Comparison of ENCODE assay signal across 1 cellular context in genomic region chr16:66830422-66831404, GRCh38.
TF ChIP-seq lines count a peak whose summit lies in the region.

TSS of gene NAE1 (minus strand) at chr16:66830976. CDS start at chr16:66830899, 77 bp downstream.

TF ChIP-seq in HepG2, 621 proteins besides CTCF, POLR2A, EP300 and RAD21 (continued from another document and continues in another):
- no peak for TF ChIP-seq ZUFSP (CRISPR knock-in tag; IDR thresholded peaks at IDR 0.05; ENCODE audit: borderline replicate concordance)
- no peak for TF ChIP-seq ZNF577 (CRISPR knock-in tag; IDR thresholded peaks at IDR 0.05; ENCODE audit: borderline replicate concordance, low read depth)
- no peak; the same call in 1 of the 2 replicates for TF ChIP-seq RFX5 (IDR thresholded peaks at IDR 0.05; ENCODE audit: low read depth, low read length)
- TF ChIP-seq SIN3A (IDR thresholded peaks at IDR 0.05; ENCODE audit: borderline replicate concordance, low read depth, low read length) = peak; percentile 32; the same call in 1 of the 2 replicates
- peak; percentile 98 for TF ChIP-seq NR0B2 (CRISPR knock-in tag; IDR thresholded peaks at IDR 0.05)
- TF ChIP-seq ZBTB14 (CRISPR knock-in tag; IDR thresholded peaks at IDR 0.05) = peak; percentile 69
- peak; percentile 93; the same call in 1 of the 2 replicates for TF ChIP-seq IRF9 (CRISPR knock-in tag; IDR thresholded peaks at IDR 0.05; ENCODE audit: borderline replicate concordance)
- 0 out of 2 replicates have a peak, but pooled peaks have one; percentile 44 for TF ChIP-seq KDM4B (CRISPR knock-in tag; IDR thresholded peaks at IDR 0.05)
- no peak for TF ChIP-seq SNRNP70 (IDR thresholded peaks at IDR 0.05; ENCODE audit: low read depth, low read length)
- TF ChIP-seq POGZ (CRISPR knock-in tag; IDR thresholded peaks at IDR 0.05) = peak; percentile 66; the same call in 1 of the 2 replicates
- peak; percentile 72; the same call in 1 of the 2 replicates for TF ChIP-seq ZNF749 (CRISPR knock-in tag; IDR thresholded peaks at IDR 0.05; ENCODE audit: borderline replicate concordance)
- TF ChIP-seq REL (CRISPR knock-in tag; conservative IDR thresholded peaks at IDR 0.05) = no peak
- no peak for TF ChIP-seq ATRX (CRISPR knock-in tag; IDR thresholded peaks at IDR 0.05; ENCODE audit: borderline replicate concordance)
- TF ChIP-seq ZNF407 (CRISPR knock-in tag; IDR thresholded peaks at IDR 0.05; ENCODE audit: not compliant biosample characterization) = peak; percentile 99
- no peak for TF ChIP-seq HNRNPK (IDR thresholded peaks at IDR 0.05; ENCODE audit: low read depth, low read length, poor library complexity, severe bottlenecking)
- no peak for TF ChIP-seq FUBP1 (CRISPR knock-in tag; IDR thresholded peaks at IDR 0.05; ENCODE audit: borderline replicate concordance)
- TF ChIP-seq ZNF75D (CRISPR knock-in tag; IDR thresholded peaks at IDR 0.05; ENCODE audit: borderline replicate concordance) = no peak; the same call in 1 of the 2 replicates
- TF ChIP-seq AKNA (CRISPR knock-in tag; IDR thresholded peaks at IDR 0.05; ENCODE audit: borderline replicate concordance) = peak; percentile 95; the same call in 1 of the 2 replicates
- TF ChIP-seq PAF1 (CRISPR knock-in tag; IDR thresholded peaks at IDR 0.05) = no peak
- TF ChIP-seq MLLT10 (CRISPR knock-in tag; IDR thresholded peaks at IDR 0.05) = no peak
- TF ChIP-seq ZSCAN31 (CRISPR knock-in tag; IDR thresholded peaks at IDR 0.05; ENCODE audit: low read depth) = peak; percentile 77; the same call in 1 of the 2 replicates
- peak; percentile 56; the same call in 1 of the 2 replicates for TF ChIP-seq ZNF446 (CRISPR knock-in tag; IDR thresholded peaks at IDR 0.05)
- 0 out of 2 replicates have a peak, but pooled peaks have one; percentile 33 for TF ChIP-seq MIXL1 (CRISPR knock-in tag; IDR thresholded peaks at IDR 0.05)
- peak; percentile 47; the same call in 1 of the 2 replicates for TF ChIP-seq TSC22D2 (CRISPR knock-in tag; IDR thresholded peaks at IDR 0.05; ENCODE audit: borderline replicate concordance)
- no peak for TF ChIP-seq SMARCC2 (IDR thresholded peaks at IDR 0.05)
- peak; percentile 97 for TF ChIP-seq KLF15 (CRISPR knock-in tag; IDR thresholded peaks at IDR 0.05; ENCODE audit: borderline replicate concordance)
- peak; percentile 92 for TF ChIP-seq ZNF20 (CRISPR knock-in tag; IDR thresholded peaks at IDR 0.05)
- peak; percentile 94 for TF ChIP-seq CERS6 (CRISPR knock-in tag; IDR thresholded peaks at IDR 0.05)
- peak; percentile 92 for TF ChIP-seq RFXAP (CRISPR knock-in tag; IDR thresholded peaks at IDR 0.05; ENCODE audit: borderline replicate concordance)
- 0 out of 2 replicates have a peak, but pooled peaks have one; percentile 26 for TF ChIP-seq RFXANK (CRISPR knock-in tag; IDR thresholded peaks at IDR 0.05)
- peak; percentile 93 for TF ChIP-seq ZNF790 (CRISPR knock-in tag; IDR thresholded peaks at IDR 0.05; ENCODE audit: borderline replicate concordance)
- TF ChIP-seq TCF12 (IDR thresholded peaks at IDR 0.05) = no peak
- TF ChIP-seq TCF12 (CRISPR knock-in tag; IDR thresholded peaks at IDR 0.05) = peak; percentile 98
- peak; percentile 66; the same call in 1 of the 2 replicates for TF ChIP-seq TARDBP (CRISPR knock-in tag; IDR thresholded peaks at IDR 0.05)
- TF ChIP-seq ZNF589 (CRISPR knock-in tag; conservative IDR thresholded peaks at IDR 0.05) = no peak; the same call in 1 of the 2 replicates
- peak; percentile 96 for TF ChIP-seq HNRNPLL (IDR thresholded peaks at IDR 0.05; ENCODE audit: low read depth, low read length, poor library complexity, severe bottlenecking)
- TF ChIP-seq ZMAT3 (CRISPR knock-in tag; conservative IDR thresholded peaks at IDR 0.05) = peak; percentile 97
- peak; percentile 97 for TF ChIP-seq ZNF224 (CRISPR knock-in tag; IDR thresholded peaks at IDR 0.05)
